33 cellular contexts compared by ENCODE assay signal in the genomic region with DNA sequence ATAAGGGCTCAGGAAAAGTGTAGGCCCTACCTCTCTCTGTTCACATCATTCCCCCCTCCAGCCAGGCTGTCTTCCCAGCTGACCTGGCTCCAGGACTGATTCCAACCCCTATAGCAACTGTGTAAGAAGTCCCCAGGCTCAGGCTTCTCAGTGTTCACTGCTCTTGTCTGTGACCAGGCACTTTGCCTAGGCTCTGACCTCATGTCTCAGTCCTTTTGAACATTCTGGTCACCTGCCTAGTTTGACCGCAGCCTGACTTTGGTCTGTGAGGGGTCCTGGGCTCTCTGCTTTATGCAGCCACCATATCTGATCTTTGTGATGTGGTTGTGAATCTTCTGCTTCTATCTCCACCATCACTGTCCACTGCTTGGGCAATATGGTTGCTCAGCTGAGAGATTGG.
"Had no signal": no experiment of that assay in that cellular context is flagged by ENCODE, and none has a peak within 500 bp of the region (broad histone marks: within the 10 kb centered on the region; RNA-seq: fewer than 3 reads in every experiment).

No MANE protein-coding gene starts in this region.

- H3K4me3 ChIP-seq: adrenal gland, body of pancreas, breast epithelium, MG63, Peyer's patch had no signal

- H3K27ac ChIP-seq: adrenal gland, body of pancreas, breast epithelium, Peyer's patch had no signal

- H3K4me3 Mint-ChIP-seq: activated CD4-positive, alpha-beta T cell treated with anti-CD3 and anti-CD28 coated beads, Interleukin-2, amount 10 ng/mL, durations not matched to agents 24 days and 14 days; activated CD8-positive, alpha-beta T cell treated with anti-CD3 and anti-CD28 coated beads for 36 hours; activated naive CD8-positive, alpha-beta T cell treated with anti-CD3 and anti-CD28 coated beads for 36 hours; activated T-cell treated with anti-CD3 and anti-CD28 coated beads, Interleukin-2, amount 50 U/mL, for 72 hours; activated T-helper 17 cell treated with anti-CD3 and anti-CD28 coated beads, Interleukin-2, amount 50 U/mL, for 72 hours; T-cell; T-helper 2 cell treated with Interferon-gamma antibody and Interleukin-4, amounts not matched to agents 5 μg/mL and 100 μg/mL, for 36 hours had no signal

- H3K27ac Mint-ChIP-seq: activated CD4-positive, alpha-beta T cell treated with anti-CD3 and anti-CD28 coated beads, Interleukin-2, amount 10 ng/mL, durations not matched to agents 24 days and 14 days; activated CD8-positive, alpha-beta T cell treated with anti-CD3 and anti-CD28 coated beads for 36 hours; activated naive CD8-positive, alpha-beta T cell treated with anti-CD3 and anti-CD28 coated beads for 36 hours; activated T-cell treated with anti-CD3 and anti-CD28 coated beads, Interleukin-2, amount 50 U/mL, for 72 hours; activated T-helper 17 cell treated with anti-CD3 and anti-CD28 coated beads, Interleukin-2, amount 50 U/mL, for 72 hours; T-cell; T-helper 2 cell treated with Interferon-gamma antibody and Interleukin-4, amounts not matched to agents 5 μg/mL and 100 μg/mL, for 36 hours had no signal

- H3K9me3 Mint-ChIP-seq: activated CD4-positive, alpha-beta T cell treated with anti-CD3 and anti-CD28 coated beads, Interleukin-2, amount 10 ng/mL, durations not matched to agents 24 days and 14 days; activated CD8-positive, alpha-beta T cell treated with anti-CD3 and anti-CD28 coated beads for 36 hours; activated naive CD8-positive, alpha-beta T cell treated with anti-CD3 and anti-CD28 coated beads for 36 hours; activated T-cell treated with anti-CD3 and anti-CD28 coated beads, Interleukin-2, amount 50 U/mL, for 72 hours; activated T-helper 17 cell treated with anti-CD3 and anti-CD28 coated beads, Interleukin-2, amount 50 U/mL, for 72 hours; T-cell; T-helper 2 cell treated with Interferon-gamma antibody and Interleukin-4, amounts not matched to agents 5 μg/mL and 100 μg/mL, for 36 hours had no signal

- H3K9me3 ChIP-seq: adrenal gland, body of pancreas, breast epithelium, MG63, Peyer's patch had no signal

- DNase-seq: activated CD4-positive, alpha-beta T cell treated with anti-CD3 and anti-CD28 coated beads, Interleukin-2, amount 10 ng/mL, durations not matched to agents 24 days and 14 days; activated CD4-positive, alpha-beta T cell treated with anti-CD3 and anti-CD28 coated beads, Interleukin-2, amount 50 U/mL, for 4 hours; activated CD8-positive, alpha-beta T cell treated with anti-CD3 and anti-CD28 coated beads for 36 hours; activated effector memory CD4-positive, alpha-beta T cell treated with anti-CD3 and anti-CD28 coated beads, Interleukin-2, amount 50 U/mL, for 16 hours; activated naive CD4-positive, alpha-beta T cell; activated naive CD4-positive, alpha-beta T cell treated with anti-CD3 and anti-CD28 coated beads, Interleukin-2, amount 50 U/mL, for 16 hours; activated naive CD8-positive, alpha-beta T cell treated with anti-CD3 and anti-CD28 coated beads for 36 hours; activated T-cell treated with anti-CD3 and anti-CD28 coated beads, Interleukin-2, amount 50 U/mL, for 1 hour; activated T-cell treated with anti-CD3 and anti-CD28 coated beads, Interleukin-2, amount 50 U/mL, for 72 hours; adrenal gland; body of pancreas; caudate nucleus; cerebellar nuclear complex; Karpas-422; KBM-7; MG63; NCI-H1048; NCI-H1105 treated with DMSO at 0.1 percent for 48 hours; NCI-H1436; NCI-H1694; NCI-H1930; NCI-H510A; NCI-H748 treated with DMSO at 0.1 percent for 48 hours; NK-92 treated with Interleukin-12 subunit alpha and Interleukin-12 subunit beta, amount 100 ng/mL, for 24 hours; PC-3; Peyer's patch; RPMI8226; SIG-M5; T-cell had no signal

- H3K4me1 ChIP-seq: breast epithelium had no signal

- H3K27me3 ChIP-seq: MG63 had no signal

- H3K36me3 ChIP-seq: adrenal gland, breast epithelium, Peyer's patch had no signal

- ATAC-seq: activated CD8-positive, alpha-beta T cell treated with anti-CD3 and anti-CD28 coated beads for 36 hours; activated T-cell treated with anti-CD3 and anti-CD28 coated beads, Interleukin-2, amount 50 U/mL, for 72 hours; activated T-helper 17 cell treated with anti-CD3 and anti-CD28 coated beads, Interleukin-2, amount 50 U/mL, for 72 hours; body of pancreas; PC-3; SK-N-SH treated with all-trans-retinoic acid at 6 μM for 48 hours; T-cell had no signal
